In the genomic region with DNA sequence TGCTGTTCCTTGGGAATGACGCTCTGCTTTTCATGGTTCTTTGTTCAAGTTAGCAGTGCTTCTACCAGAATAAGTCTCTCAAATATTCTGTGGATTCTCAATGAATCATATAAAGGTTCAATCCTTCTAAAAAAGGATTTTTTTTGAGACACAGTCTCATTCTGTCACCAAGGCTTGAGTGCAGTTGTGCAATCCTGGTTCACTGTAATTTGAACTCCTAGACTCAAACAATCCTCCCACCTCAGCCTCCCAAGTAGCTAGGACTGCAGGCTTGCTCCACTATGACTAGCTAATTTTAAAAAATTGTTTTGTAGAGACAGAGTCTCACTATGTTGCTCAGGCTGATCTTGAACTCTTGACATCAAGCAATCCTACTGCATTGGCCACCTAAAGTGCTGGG, we compare ENCODE assay signal across 39 cellular contexts.
"Had no signal": no experiment of that assay in that cellular context is flagged by ENCODE, and none has a peak within 500 bp of the region (broad histone marks: within the 10 kb centered on the region; RNA-seq: fewer than 3 reads in every experiment).

No MANE protein-coding gene starts in this region.

- H3K4me1 ChIP-seq: adrenal gland, ascending aorta, body of pancreas had no signal

- H3K36me3 Mint-ChIP-seq: activated naive CD4-positive, alpha-beta T cell treated with anti-CD3 and anti-CD28 coated beads, Interleukin-2, amount 10 ng/mL, durations not matched to agents 7 days and 5 days; activated naive CD4-positive, alpha-beta T cell treated with anti-CD3 and anti-CD28 coated beads, Interleukin-2, amount 50 U/mL, for 24 hours; activated naive CD4-positive, alpha-beta T cell treated with anti-CD3 and anti-CD28 coated beads, Interleukin-2, amount 50 U/mL, for 72 hours; activated naive CD8-positive, alpha-beta T cell; activated naive CD8-positive, alpha-beta T cell treated with anti-CD3 and anti-CD28 coated beads for 36 hours; activated naive CD8-positive, alpha-beta T cell treated with anti-CD3 and anti-CD28 coated beads, Interleukin-2, amount 10 ng/mL, durations not matched to agents 7 days and 5 days; brain had no signal

- ATAC-seq: activated naive CD4-positive, alpha-beta T cell treated with anti-CD3 and anti-CD28 coated beads, Interleukin-2, amount 50 U/mL, for 72 hours; activated naive CD8-positive, alpha-beta T cell treated with anti-CD3 and anti-CD28 coated beads, Interleukin-2, amount 50 U/mL, for 24 hours; activated T-cell treated with anti-CD3 and anti-CD28 coated beads, Interleukin-2, amount 50 U/mL, for 4 hours; activated T-cell treated with anti-CD3 and anti-CD28 coated beads, Interleukin-2, amount 50 U/mL, for 72 hours; activated T-helper 17 cell treated with anti-CD3 and anti-CD28 coated beads, Interleukin-2, amount 50 U/mL, for 72 hours; body of pancreas had no signal

- H3K9me3 Mint-ChIP-seq: activated naive CD4-positive, alpha-beta T cell treated with anti-CD3 and anti-CD28 coated beads for 36 hours; activated naive CD4-positive, alpha-beta T cell treated with anti-CD3 and anti-CD28 coated beads, Interleukin-2, amount 10 ng/mL, durations not matched to agents 7 days and 5 days; activated naive CD4-positive, alpha-beta T cell treated with anti-CD3 and anti-CD28 coated beads, Interleukin-2, amount 50 U/mL, for 24 hours; activated naive CD8-positive, alpha-beta T cell treated with anti-CD3 and anti-CD28 coated beads for 36 hours; activated naive CD8-positive, alpha-beta T cell treated with anti-CD3 and anti-CD28 coated beads, Interleukin-2, amount 10 ng/mL, durations not matched to agents 7 days and 5 days; activated naive CD8-positive, alpha-beta T cell treated with anti-CD3 and anti-CD28 coated beads, Interleukin-2, amount 50 U/mL, for 24 hours; activated T-cell treated with anti-CD3 and anti-CD28 coated beads, Interleukin-2, amount 50 U/mL, for 24 hours; activated T-cell treated with anti-CD3 and anti-CD28 coated beads, Interleukin-2, amount 50 U/mL, for 72 hours; activated T-helper 1 cell treated with anti-CD3 and anti-CD28 coated beads, Interleukin-12 subunit alpha, Interleukin-12 subunit beta, Interleukin-2, Interleukin-4 antibody, amounts not matched to agents 30 ng/mL and 10 ng/mL and 1 ng/mL, durations not matched to agents 14 hours and 24 hours and 36 hours; activated T-helper 2 cell treated with anti-CD3 and anti-CD28 coated beads, Interferon-gamma antibody, Interleukin-2, Interleukin-4, amounts not matched to agents 10 μg/mL and 5 μg/mL and 100 μg/mL, durations not matched to agents 14 hours and 24 hours and 36 hours; central memory CD8-positive, alpha-beta T cell had no signal

- H3K36me3 ChIP-seq: adrenal gland, ascending aorta, brain microvascular endothelial cell, cardiac muscle cell had no signal

- H3K27me3 Mint-ChIP-seq: activated naive CD4-positive, alpha-beta T cell treated with anti-CD3 and anti-CD28 coated beads, Interleukin-2, amount 10 ng/mL, durations not matched to agents 7 days and 5 days; activated naive CD8-positive, alpha-beta T cell treated with anti-CD3 and anti-CD28 coated beads for 36 hours; activated naive CD8-positive, alpha-beta T cell treated with anti-CD3 and anti-CD28 coated beads, Interleukin-2, amount 10 ng/mL, durations not matched to agents 7 days and 5 days; brain had no signal

- H3K4me3 ChIP-seq: adrenal gland, ascending aorta, body of pancreas, cardiac muscle cell had no signal

- H3K27ac Mint-ChIP-seq: activated naive CD4-positive, alpha-beta T cell treated with anti-CD3 and anti-CD28 coated beads for 36 hours; activated naive CD4-positive, alpha-beta T cell treated with anti-CD3 and anti-CD28 coated beads, Interleukin-2, amount 10 ng/mL, durations not matched to agents 7 days and 5 days; activated naive CD4-positive, alpha-beta T cell treated with anti-CD3 and anti-CD28 coated beads, Interleukin-2, amount 50 U/mL, for 24 hours; activated naive CD4-positive, alpha-beta T cell treated with anti-CD3 and anti-CD28 coated beads, Interleukin-2, amount 50 U/mL, for 72 hours; activated naive CD8-positive, alpha-beta T cell; activated naive CD8-positive, alpha-beta T cell treated with anti-CD3 and anti-CD28 coated beads for 36 hours; activated naive CD8-positive, alpha-beta T cell treated with anti-CD3 and anti-CD28 coated beads, Interleukin-2, amount 10 ng/mL, durations not matched to agents 7 days and 5 days; activated naive CD8-positive, alpha-beta T cell treated with anti-CD3 and anti-CD28 coated beads, Interleukin-2, amount 50 U/mL, for 24 hours; activated T-cell treated with anti-CD3 and anti-CD28 coated beads, Interleukin-2, amount 50 U/mL, for 24 hours; activated T-cell treated with anti-CD3 and anti-CD28 coated beads, Interleukin-2, amount 50 U/mL, for 72 hours; activated T-helper 1 cell treated with anti-CD3 and anti-CD28 coated beads, Interleukin-12 subunit alpha, Interleukin-12 subunit beta, Interleukin-2, Interleukin-4 antibody, amounts not matched to agents 30 ng/mL and 10 ng/mL and 1 ng/mL, durations not matched to agents 14 hours and 24 hours and 36 hours; activated T-helper 17 cell treated with anti-CD3 and anti-CD28 coated beads, Interleukin-2, amount 50 U/mL, for 72 hours; activated T-helper 2 cell treated with anti-CD3 and anti-CD28 coated beads, Interferon-gamma antibody, Interleukin-2, Interleukin-4, amounts not matched to agents 10 μg/mL and 5 μg/mL and 100 μg/mL, durations not matched to agents 14 hours and 24 hours and 36 hours; brain had no signal

- H3K27ac ChIP-seq: adrenal gland, ascending aorta, body of pancreas, brain microvascular endothelial cell, cardiac muscle cell had no signal

- DNase-seq: activated effector memory CD4-positive, alpha-beta T cell treated with anti-CD3 and anti-CD28 coated beads, Interleukin-2, amount 50 U/mL, for 16 hours; activated effector memory CD4-positive, alpha-beta T cell treated with Interleukin-2 at 50 U/mL for 16 hours; activated gamma-delta T cell; activated gamma-delta T cell treated with Interleukin-2 at 50 U/mL for 16 hours; activated naive CD4-positive, alpha-beta T cell; activated naive CD4-positive, alpha-beta T cell treated with anti-CD3 and anti-CD28 coated beads for 36 hours; activated naive CD4-positive, alpha-beta T cell treated with anti-CD3 and anti-CD28 coated beads, Interleukin-2, amount 10 ng/mL, durations not matched to agents 7 days and 5 days; activated naive CD4-positive, alpha-beta T cell treated with anti-CD3 and anti-CD28 coated beads, Interleukin-2, amount 50 U/mL, for 16 hours; activated naive CD4-positive, alpha-beta T cell treated with Interleukin-2 at 50 U/mL for 16 hours; activated naive CD8-positive, alpha-beta T cell treated with anti-CD3 and anti-CD28 coated beads for 36 hours; activated naive CD8-positive, alpha-beta T cell treated with anti-CD3 and anti-CD28 coated beads, Interleukin-2, amount 10 ng/mL, durations not matched to agents 7 days and 5 days; activated naive CD8-positive, alpha-beta T cell treated with anti-CD3 and anti-CD28 coated beads, Interleukin-2, amount 50 U/mL, for 24 hours; activated T-cell treated with anti-CD3 and anti-CD28 coated beads, Interleukin-2, amount 50 U/mL, for 1 hour; activated T-cell treated with anti-CD3 and anti-CD28 coated beads, Interleukin-2, amount 50 U/mL, for 24 hours; activated T-cell treated with anti-CD3 and anti-CD28 coated beads, Interleukin-2, amount 50 U/mL, for 4 hours; activated T-cell treated with anti-CD3 and anti-CD28 coated beads, Interleukin-2, amount 50 U/mL, for 48 hours; activated T-cell treated with anti-CD3 and anti-CD28 coated beads, Interleukin-2, amount 50 U/mL, for 72 hours; adrenal gland; amniotic stem cell; amygdala; aorta; body of pancreas; brain microvascular endothelial cell; caudate nucleus; central memory CD4-positive, alpha-beta T cell; cerebellar nuclear complex had no signal

- H3K27me3 ChIP-seq: adrenal gland, ascending aorta, body of pancreas, brain microvascular endothelial cell, cardiac muscle cell had no signal

- H3K4me1 Mint-ChIP-seq: activated naive CD4-positive, alpha-beta T cell treated with anti-CD3 and anti-CD28 coated beads, Interleukin-2, amount 10 ng/mL, durations not matched to agents 7 days and 5 days; activated naive CD4-positive, alpha-beta T cell treated with anti-CD3 and anti-CD28 coated beads, Interleukin-2, amount 50 U/mL, for 24 hours; activated naive CD8-positive, alpha-beta T cell treated with anti-CD3 and anti-CD28 coated beads for 36 hours; activated naive CD8-positive, alpha-beta T cell treated with anti-CD3 and anti-CD28 coated beads, Interleukin-2, amount 10 ng/mL, durations not matched to agents 7 days and 5 days; activated naive CD8-positive, alpha-beta T cell treated with anti-CD3 and anti-CD28 coated beads, Interleukin-2, amount 50 U/mL, for 24 hours; activated T-helper 17 cell treated with anti-CD3 and anti-CD28 coated beads, Interleukin-2, amount 50 U/mL, for 72 hours; brain; central memory CD8-positive, alpha-beta T cell had no signal

- H3K9me3 ChIP-seq: adrenal gland, ascending aorta, body of pancreas had no signal

- H3K4me3 Mint-ChIP-seq: activated naive CD4-positive, alpha-beta T cell treated with anti-CD3 and anti-CD28 coated beads for 36 hours; activated naive CD4-positive, alpha-beta T cell treated with anti-CD3 and anti-CD28 coated beads, Interleukin-2, amount 10 ng/mL, durations not matched to agents 7 days and 5 days; activated naive CD4-positive, alpha-beta T cell treated with anti-CD3 and anti-CD28 coated beads, Interleukin-2, amount 50 U/mL, for 24 hours; activated naive CD8-positive, alpha-beta T cell; activated naive CD8-positive, alpha-beta T cell treated with anti-CD3 and anti-CD28 coated beads for 36 hours; activated naive CD8-positive, alpha-beta T cell treated with anti-CD3 and anti-CD28 coated beads, Interleukin-2, amount 10 ng/mL, durations not matched to agents 7 days and 5 days; activated naive CD8-positive, alpha-beta T cell treated with anti-CD3 and anti-CD28 coated beads, Interleukin-2, amount 50 U/mL, for 24 hours; activated T-cell treated with anti-CD3 and anti-CD28 coated beads, Interleukin-2, amount 50 U/mL, for 24 hours; activated T-cell treated with anti-CD3 and anti-CD28 coated beads, Interleukin-2, amount 50 U/mL, for 4 hours; activated T-cell treated with anti-CD3 and anti-CD28 coated beads, Interleukin-2, amount 50 U/mL, for 72 hours; activated T-helper 1 cell treated with anti-CD3 and anti-CD28 coated beads, Interleukin-12 subunit alpha, Interleukin-12 subunit beta, Interleukin-2, Interleukin-4 antibody, amounts not matched to agents 30 ng/mL and 10 ng/mL and 1 ng/mL, durations not matched to agents 14 hours and 24 hours and 36 hours; activated T-helper 17 cell treated with anti-CD3 and anti-CD28 coated beads, Interleukin-2, amount 50 U/mL, for 72 hours; brain; central memory CD8-positive, alpha-beta T cell had no signal

- FAIRE-seq: astrocyte, bronchial epithelial cell, colon had no signal
